1 cellular context compared by ENCODE assay signal in the genomic region with DNA sequence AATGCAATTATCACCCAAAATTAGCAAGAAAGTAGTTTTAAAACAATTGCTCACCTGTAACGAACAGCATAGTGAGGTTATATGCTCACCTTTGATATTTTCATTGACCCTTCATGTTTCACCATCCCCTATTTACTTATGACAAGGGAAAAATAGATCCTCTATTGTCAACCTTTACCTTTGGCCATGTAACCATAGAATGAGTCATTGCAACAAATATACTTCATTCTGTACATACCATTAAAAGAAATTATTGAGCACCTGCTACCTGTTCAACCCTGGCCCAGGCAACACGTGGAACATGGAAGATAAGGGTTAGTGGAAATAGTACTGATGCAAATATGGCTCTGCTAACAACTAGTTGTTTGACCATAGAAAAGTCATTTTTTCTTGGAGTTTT.
TF ChIP-seq lines count a peak whose summit lies in the region.

No MANE protein-coding gene starts in this region.

TF ChIP-seq in HepG2, 621 proteins besides CTCF, POLR2A, EP300 and RAD21 (continued from another document):
- TF ChIP-seq ZBTB26 (CRISPR knock-in tag; IDR thresholded peaks at IDR 0.05; ENCODE audit: borderline replicate concordance) (no peak), ZNF816 (CRISPR knock-in tag; IDR thresholded peaks at IDR 0.05; ENCODE audit: borderline replicate concordance) (no peak), ZNF431 (CRISPR knock-in tag; IDR thresholded peaks at IDR 0.05; ENCODE audit: borderline replicate concordance, low read depth) (no peak), TBX3 (IDR thresholded peaks at IDR 0.05; ENCODE audit: borderline replicate concordance) (no peak), XRCC5 (optimal IDR thresholded peaks at IDR 0.05; ENCODE audit: low read length) (no peak), ZNF253 (CRISPR knock-in tag; IDR thresholded peaks at IDR 0.05; ENCODE audit: borderline replicate concordance) (no peak)
- TF ChIP-seq, protein P1, sequence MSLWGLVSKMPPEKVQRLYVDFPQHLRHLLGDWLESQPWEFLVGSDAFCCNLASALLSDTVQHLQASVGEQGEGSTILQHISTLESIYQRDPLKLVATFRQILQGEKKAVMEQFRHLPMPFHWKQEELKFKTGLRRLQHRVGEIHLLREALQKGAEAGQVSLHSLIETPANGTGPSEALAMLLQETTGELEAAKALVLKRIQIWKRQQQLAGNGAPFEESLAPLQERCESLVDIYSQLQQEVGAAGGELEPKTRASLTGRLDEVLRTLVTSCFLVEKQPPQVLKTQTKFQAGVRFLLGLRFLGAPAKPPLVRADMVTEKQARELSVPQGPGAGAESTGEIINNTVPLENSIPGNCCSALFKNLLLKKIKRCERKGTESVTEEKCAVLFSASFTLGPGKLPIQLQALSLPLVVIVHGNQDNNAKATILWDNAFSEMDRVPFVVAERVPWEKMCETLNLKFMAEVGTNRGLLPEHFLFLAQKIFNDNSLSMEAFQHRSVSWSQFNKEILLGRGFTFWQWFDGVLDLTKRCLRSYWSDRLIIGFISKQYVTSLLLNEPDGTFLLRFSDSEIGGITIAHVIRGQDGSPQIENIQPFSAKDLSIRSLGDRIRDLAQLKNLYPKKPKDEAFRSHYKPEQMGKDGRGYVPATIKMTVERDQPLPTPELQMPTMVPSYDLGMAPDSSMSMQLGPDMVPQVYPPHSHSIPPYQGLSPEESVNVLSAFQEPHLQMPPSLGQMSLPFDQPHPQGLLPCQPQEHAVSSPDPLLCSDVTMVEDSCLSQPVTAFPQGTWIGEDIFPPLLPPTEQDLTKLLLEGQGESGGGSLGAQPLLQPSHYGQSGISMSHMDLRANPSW (CRISPR knock-in tag; IDR thresholded peaks at IDR 0.05; ENCODE audit: borderline replicate concordance): no peak
- TF ChIP-seq, protein P2, sequence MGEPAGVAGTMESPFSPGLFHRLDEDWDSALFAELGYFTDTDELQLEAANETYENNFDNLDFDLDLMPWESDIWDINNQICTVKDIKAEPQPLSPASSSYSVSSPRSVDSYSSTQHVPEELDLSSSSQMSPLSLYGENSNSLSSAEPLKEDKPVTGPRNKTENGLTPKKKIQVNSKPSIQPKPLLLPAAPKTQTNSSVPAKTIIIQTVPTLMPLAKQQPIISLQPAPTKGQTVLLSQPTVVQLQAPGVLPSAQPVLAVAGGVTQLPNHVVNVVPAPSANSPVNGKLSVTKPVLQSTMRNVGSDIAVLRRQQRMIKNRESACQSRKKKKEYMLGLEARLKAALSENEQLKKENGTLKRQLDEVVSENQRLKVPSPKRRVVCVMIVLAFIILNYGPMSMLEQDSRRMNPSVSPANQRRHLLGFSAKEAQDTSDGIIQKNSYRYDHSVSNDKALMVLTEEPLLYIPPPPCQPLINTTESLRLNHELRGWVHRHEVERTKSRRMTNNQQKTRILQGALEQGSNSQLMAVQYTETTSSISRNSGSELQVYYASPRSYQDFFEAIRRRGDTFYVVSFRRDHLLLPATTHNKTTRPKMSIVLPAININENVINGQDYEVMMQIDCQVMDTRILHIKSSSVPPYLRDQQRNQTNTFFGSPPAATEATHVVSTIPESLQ (CRISPR knock-in tag; conservative IDR thresholded peaks at IDR 0.05): no peak
